18 cellular contexts compared by ENCODE assay signal in genomic region chr5:151585970-151586369, GRCh38. TPM values are rescaled to one million over a fixed set of nuclear protein-coding genes. Genes with fewer than 3 reads are reported as not detected.
A peak's percentile ranks its signal among the peaks of the same experiment; 100 is the strongest.
DNase-seq lines count a peak whose midpoint lies in the region; ATAC-seq and TF ChIP-seq lines count a peak whose summit lies in the region.
"Had no signal": no experiment of that assay in that cellular context is flagged by ENCODE, and none has a peak within 500 bp of the region (broad histone marks: within the 10 kb centered on the region; RNA-seq: fewer than 3 reads in every experiment).

No MANE protein-coding gene starts in this region.

- H3K4me1 Mint-ChIP-seq in HFFc6 (ENCODE audit: low read depth) = peaks cover 4% of the 10 kb centered on the region; the same call in 1 of the 2 replicates
- no peaks in the 10 kb centered on the region for H3K4me1 Mint-ChIP-seq in activated naive CD4-positive, alpha-beta T cell treated with anti-CD3 and anti-CD28 coated beads for 36 hours (ENCODE audit: low read depth)

- H3K4me3 Mint-ChIP-seq in HFFc6 = no peak overlapping the region
- H3K4me3 Mint-ChIP-seq in activated naive CD4-positive, alpha-beta T cell treated with anti-CD3 and anti-CD28 coated beads for 36 hours = no peak overlapping the region
- H3K4me3 Mint-ChIP-seq: activated CD8-positive, alpha-beta T cell treated with anti-CD3 and anti-CD28 coated beads for 36 hours had no signal

- no peak overlapping the region for H3K27ac Mint-ChIP-seq in HFFc6
- H3K27ac Mint-ChIP-seq in activated naive CD4-positive, alpha-beta T cell treated with anti-CD3 and anti-CD28 coated beads for 36 hours = no peak overlapping the region
- H3K27ac Mint-ChIP-seq: activated CD8-positive, alpha-beta T cell treated with anti-CD3 and anti-CD28 coated beads for 36 hours; activated T-helper 2 cell treated with anti-CD3 and anti-CD28 coated beads, Interferon-gamma antibody, Interleukin-2, Interleukin-4, amounts not matched to agents 10 μg/mL and 5 μg/mL and 100 μg/mL, durations not matched to agents 14 hours and 24 hours and 36 hours had no signal

- H3K27me3 Mint-ChIP-seq in HFFc6 (ENCODE audit: insufficient read depth) = peaks cover 38% of the 10 kb centered on the region
- no peaks in the 10 kb centered on the region for H3K27me3 Mint-ChIP-seq in activated naive CD4-positive, alpha-beta T cell treated with anti-CD3 and anti-CD28 coated beads for 36 hours (ENCODE audit: low read depth)

- peaks cover 0 to 7% of the 10 kb centered on the region in 2 donors for H3K4me1 ChIP-seq in breast epithelium
- H3K4me1 ChIP-seq in left ventricle myocardium inferior = no peaks in the 10 kb centered on the region

- H3K36me3 Mint-ChIP-seq in HFFc6 (ENCODE audit: low read depth) = no peaks in the 10 kb centered on the region
- H3K36me3 Mint-ChIP-seq in activated naive CD4-positive, alpha-beta T cell treated with anti-CD3 and anti-CD28 coated beads for 36 hours (ENCODE audit: low read depth) = no peaks in the 10 kb centered on the region

- intact Hi-C loops in breast epithelium (cut with DNase I; ENCODE audit: low total_unique reads) (no loop called here), left ventricle myocardium inferior (cut with micrococcal nuclease) (no loop called here)
- intact Hi-C loops in activated naive CD4-positive, alpha-beta T cell treated with anti-CD3 and anti-CD28 coated beads for 36 hours (cut with micrococcal nuclease) = no loop called here

- H3K9me3 Mint-ChIP-seq in HFFc6 = no peaks in the 10 kb centered on the region
- H3K9me3 Mint-ChIP-seq in activated naive CD4-positive, alpha-beta T cell treated with anti-CD3 and anti-CD28 coated beads for 36 hours = no peaks in the 10 kb centered on the region
- H3K9me3 Mint-ChIP-seq: activated CD8-positive, alpha-beta T cell treated with anti-CD3 and anti-CD28 coated beads for 36 hours; activated T-helper 2 cell treated with anti-CD3 and anti-CD28 coated beads, Interferon-gamma antibody, Interleukin-2, Interleukin-4, amounts not matched to agents 10 μg/mL and 5 μg/mL and 100 μg/mL, durations not matched to agents 14 hours and 24 hours and 36 hours had no signal

- peak; percentile 67 for DNase-seq in AG08395 (ENCODE audit: low spot score)
- DNase-seq in HFFc6 = peak; percentile 8
- peak; percentile 69 to 94 for DNase-seq in breast epithelium (ENCODE audit: low spot score in 2 of 2)
- DNase-seq in left ventricle myocardium inferior = peak; percentile 42
- DNase-seq in activated naive CD4-positive, alpha-beta T cell treated with anti-CD3 and anti-CD28 coated beads for 36 hours = no peak
- DNase-seq: ACHN; activated CD8-positive, alpha-beta T cell treated with anti-CD3 and anti-CD28 coated beads for 36 hours; cortex of kidney; GOT3; mesenchymal stem cell; NCI-H2171; occipital lobe; stimulated activated naive CD4-positive, alpha-beta T cell treated with Interleukin-2 at 50 U/mL for 16 hours had no signal

- H3K4me3 ChIP-seq in breast epithelium = no peak overlapping the region
- no peak overlapping the region for H3K4me3 ChIP-seq in left ventricle myocardium inferior
- H3K4me3 ChIP-seq: smooth muscle cell had no signal

- peak overlapping the region; percentile 48 to 73 for H3K27ac ChIP-seq in breast epithelium
- no peak overlapping the region for H3K27ac ChIP-seq in left ventricle myocardium inferior (replicated peaks)

- TF ChIP-seq POLR2A in breast epithelium (IDR thresholded peaks at IDR 0.05) (no peak), GM18505 (IDR thresholded peaks at IDR 0.05; ENCODE audit: borderline replicate concordance, extremely low read depth, insufficient read depth, insufficient read length) (no peak)

- CTCF ChIA-PET in activated naive CD4-positive, alpha-beta T cell treated with anti-CD3 and anti-CD28 coated beads for 36 hours (lab: Charles Lee) = interaction anchor here (0.6 to 1.4 kb wide), 2 partner anchors 98 to 501 kb away, joined by 3 read pairs; no protein-coding TSS in a partner anchor

- TF ChIP-seq CTCF in HFFc6 (IDR thresholded peaks at IDR 0.05) (no peak), breast epithelium (IDR thresholded peaks at IDR 0.05) (no peak), left ventricle myocardium inferior (IDR thresholded peaks at IDR 0.05; ENCODE audit: borderline replicate concordance) (no peak)

- H3K9me3 ChIP-seq in breast epithelium (no peaks in the 10 kb centered on the region), left ventricle myocardium inferior (replicated peaks) (no peaks in the 10 kb centered on the region)

- ATAC-seq in GM18505 (IDR thresholded peaks at IDR 0.05; ENCODE audit: unreplicated experiment) (no peak), GM18868 (IDR thresholded peaks at IDR 0.05; ENCODE audit: unreplicated experiment) (no peak), HG02610 (IDR thresholded peaks at IDR 0.05; ENCODE audit: unreplicated experiment) (no peak)
- ATAC-seq: activated CD8-positive, alpha-beta T cell treated with anti-CD3 and anti-CD28 coated beads for 36 hours had no signal

- H3K27me3 ChIP-seq in breast epithelium = no peaks in the 10 kb centered on the region
- no peaks in the 10 kb centered on the region for H3K27me3 ChIP-seq in left ventricle myocardium inferior (ENCODE audit: low read depth)

- no peaks in the 10 kb centered on the region for H3K36me3 ChIP-seq in breast epithelium
- no peaks in the 10 kb centered on the region for H3K36me3 ChIP-seq in left ventricle myocardium inferior

RNA-seq across cellular contexts. Expression of gene FAT2, which starts 5.2 kb away (rescaled TPM):
- total RNA-seq in HFFc6 (2021; fragmentation: NEBNext Ultra II Directional; extraction: Animal tissue kit (Norgen Biotek cat#: 25700)) = not detected
- total RNA-seq in breast epithelium (1 to 10 TPM in 2 of 3 donors, under 1 TPM in 1; 0.16 to 5.4 (median 3.6) TPM), left ventricle myocardium inferior (not detected)
- not detected for total RNA-seq in activated naive CD4-positive, alpha-beta T cell treated with anti-CD3 and anti-CD28 coated beads for 36 hours
- total RNA-seq: activated CD8-positive, alpha-beta T cell treated with anti-CD3 and anti-CD28 coated beads for 36 hours had no signal
